9 cellular contexts compared by ENCODE assay signal in the genomic region with DNA sequence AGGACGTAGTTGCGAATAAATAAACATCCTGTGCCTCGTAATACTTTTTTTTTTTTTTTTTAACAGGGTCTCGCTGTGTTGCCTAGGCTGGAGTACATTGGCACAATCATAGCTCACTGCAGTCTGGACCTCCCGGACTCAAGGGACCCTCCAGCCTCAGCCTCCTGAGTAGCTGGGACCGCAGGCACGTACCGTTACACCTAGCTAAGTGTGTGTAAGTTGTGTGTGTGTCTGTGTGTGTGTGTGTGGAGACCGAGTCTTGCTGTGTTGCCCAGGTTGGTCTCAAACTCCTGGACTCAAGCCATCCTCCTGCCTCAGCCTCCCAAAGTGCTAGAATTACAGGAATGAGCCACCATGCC. TPM values are rescaled to one million over a fixed set of nuclear protein-coding genes. Genes with fewer than 3 reads are reported as not detected.
A peak's percentile ranks its signal among the peaks of the same experiment; 100 is the strongest.
DNase-seq lines count a peak whose midpoint lies in the region; ATAC-seq and TF ChIP-seq lines count a peak whose summit lies in the region.
"Had no signal": no experiment of that assay in that cellular context is flagged by ENCODE, and none has a peak within 500 bp of the region (broad histone marks: within the 10 kb centered on the region; RNA-seq: fewer than 3 reads in every experiment).

No MANE protein-coding gene starts in this region.

- RAD21 ChIA-PET in HCT116 (lab: Charles Lee; ENCODE audit: low non-redundant PET in 1 of 2, low total read pairs in 2 of 2, uncharacterized antibody in 2 of 2, unreplicated experiment in 2 of 2), result no interaction called here

- H3K27me3 ChIP-seq in HCT116 (ENCODE audit: insufficient read depth, low read length) (no peaks in the 10 kb centered on the region), iPS-15b (ENCODE audit: control insufficient read depth, insufficient read depth, low read length) (no peaks in the 10 kb centered on the region)

- H3K4me1 ChIP-seq in HCT116 (ENCODE audit: control insufficient read depth in 1 of 2, insufficient read depth in 2 of 2, low read length in 2 of 2) (peaks cover 10 to 14% of the 10 kb centered on the region in 2 experiments), iPS-15b (ENCODE audit: control insufficient read depth, insufficient read depth, low read length) (peaks cover 4% of the 10 kb centered on the region)

- intact Hi-C loops in HCT116 (cut with micrococcal nuclease), result no loop called here
- intact Hi-C loops in activated T-helper 2 cell treated with anti-CD3 and anti-CD28 coated beads, Interferon-gamma antibody, Interleukin-2, Interleukin-4, amounts not matched to agents 10 μg/mL and 5 μg/mL and 100 μg/mL, durations not matched to agents 14 hours and 24 hours and 36 hours (cut with micrococcal nuclease), result loop anchor here (2.0 kb wide), 1 partner anchor 65 kb away; no protein-coding TSS in a partner anchor

- H3K9ac ChIP-seq in HCT116 (ENCODE audit: low read length) (peak overlapping the region; percentile 84), iPS-15b (ENCODE audit: low read depth, low read length) (peak overlapping the region; percentile 77)

- H3K4me3 ChIP-seq in HCT116 (replicated peaks in 1 of 2; ENCODE audit: low read depth in 1 of 2, low read length in 2 of 2), result peak overlapping the region; percentile 60 to 67
- peak overlapping the region; percentile 89 for H3K4me3 ChIP-seq in iPS-15b (ENCODE audit: low read depth, low read length)

- peak overlapping the region; percentile 77 for H3K27ac Mint-ChIP-seq in activated T-helper 2 cell treated with anti-CD3 and anti-CD28 coated beads, Interferon-gamma antibody, Interleukin-2, Interleukin-4, amounts not matched to agents 10 μg/mL and 5 μg/mL and 100 μg/mL, durations not matched to agents 14 hours and 24 hours and 36 hours
- no peak overlapping the region for H3K27ac Mint-ChIP-seq in stimulated activated naive B cell treated with anti-CD40 and anti-IgM and Interleukin-4, amounts not matched to agents 10 μg/mL and 1 μg/mL and 100 μg/mL, for 72 hours

- no peak for TF ChIP-seq POLR2A in HCT116 (IDR thresholded peaks at IDR 0.05; ENCODE audit: borderline replicate concordance, extremely low read depth, insufficient read depth, insufficient read length)

- H2AFZ ChIP-seq in HCT116 (ENCODE audit: low read depth, low read length, poor library complexity, severe bottlenecking), result peak overlapping the region; percentile 91

- H3K27me3 Mint-ChIP-seq in activated T-helper 2 cell treated with anti-CD3 and anti-CD28 coated beads, Interferon-gamma antibody, Interleukin-2, Interleukin-4, amounts not matched to agents 10 μg/mL and 5 μg/mL and 100 μg/mL, durations not matched to agents 14 hours and 24 hours and 36 hours (ENCODE audit: low read depth), result peaks cover 6% of the 10 kb centered on the region
- H3K27me3 Mint-ChIP-seq in stimulated activated naive B cell treated with anti-CD40 and anti-IgM and Interleukin-4, amounts not matched to agents 10 μg/mL and 1 μg/mL and 100 μg/mL, for 72 hours, result peaks cover 1 to 2% of the 10 kb centered on the region in 2 donors

- no peak for TF ChIP-seq RAD21 in HCT116 (IDR thresholded peaks at IDR 0.05; ENCODE audit: low read depth)

- H3K36me3 ChIP-seq in HCT116 (ENCODE audit: control insufficient read depth in 1 of 2, insufficient read depth in 2 of 2, low read length in 2 of 2), result no peaks in the 10 kb centered on the region
- no peaks in the 10 kb centered on the region for H3K36me3 ChIP-seq in iPS-15b (ENCODE audit: control insufficient read depth, insufficient read depth, low read length)

- no peak for DNase-seq in HCT116 (ENCODE audit: low read depth, low spot score)
- no peak for DNase-seq in activated T-helper 2 cell treated with anti-CD3 and anti-CD28 coated beads, Interferon-gamma antibody, Interleukin-2, Interleukin-4, amounts not matched to agents 10 μg/mL and 5 μg/mL and 100 μg/mL, durations not matched to agents 14 hours and 24 hours and 36 hours (ENCODE audit: low spot score)
- no peak for DNase-seq in stimulated activated naive B cell treated with anti-CD40 and anti-IgM and Interleukin-4, amounts not matched to agents 10 μg/mL and 1 μg/mL and 100 μg/mL, for 72 hours
- no peak for DNase-seq in midbrain (lab: John Stamatoyannopoulos, UW)
- no peak for DNase-seq in NCI-H345 treated with DMSO at 0.1 percent for 48 hours (lab: John Stamatoyannopoulos, UW; ENCODE audit: unreplicated experiment)
- no peak for DNase-seq in NOMO-1 (lab: John Stamatoyannopoulos, UW; ENCODE audit: unreplicated experiment in 2 of 2)
- no peak for DNase-seq in GM03348 (ENCODE audit: low spot score)
- DNase-seq: cortex of kidney had no signal

- H3K9me3 ChIP-seq in HCT116 (ENCODE audit: control insufficient read depth in 1 of 2, insufficient read depth in 1 of 2, low read depth in 1 of 2, low read length in 2 of 2), result no peaks in the 10 kb centered on the region
- no peaks in the 10 kb centered on the region for H3K9me3 ChIP-seq in iPS-15b (ENCODE audit: control insufficient read depth, insufficient read depth, low read length)

- peaks cover 12% of the 10 kb centered on the region for H3K79me2 ChIP-seq in HCT116 (ENCODE audit: insufficient read depth, low read length)

- H3K36me3 Mint-ChIP-seq in activated T-helper 2 cell treated with anti-CD3 and anti-CD28 coated beads, Interferon-gamma antibody, Interleukin-2, Interleukin-4, amounts not matched to agents 10 μg/mL and 5 μg/mL and 100 μg/mL, durations not matched to agents 14 hours and 24 hours and 36 hours (ENCODE audit: low read depth), result peaks cover 6% of the 10 kb centered on the region
- peaks cover 0 to 2% of the 10 kb centered on the region in 2 donors for H3K36me3 Mint-ChIP-seq in stimulated activated naive B cell treated with anti-CD40 and anti-IgM and Interleukin-4, amounts not matched to agents 10 μg/mL and 1 μg/mL and 100 μg/mL, for 72 hours

- peaks cover 15% of the 10 kb centered on the region for H3K4me1 Mint-ChIP-seq in activated T-helper 2 cell treated with anti-CD3 and anti-CD28 coated beads, Interferon-gamma antibody, Interleukin-2, Interleukin-4, amounts not matched to agents 10 μg/mL and 5 μg/mL and 100 μg/mL, durations not matched to agents 14 hours and 24 hours and 36 hours (ENCODE audit: low read depth)
- peaks cover 15 to 26% of the 10 kb centered on the region in 2 donors for H3K4me1 Mint-ChIP-seq in stimulated activated naive B cell treated with anti-CD40 and anti-IgM and Interleukin-4, amounts not matched to agents 10 μg/mL and 1 μg/mL and 100 μg/mL, for 72 hours

- H3K4me2 ChIP-seq in HCT116 (ENCODE audit: low read length), result peak overlapping the region; percentile 95

- no peaks in the 10 kb centered on the region for H3K9me3 Mint-ChIP-seq in activated T-helper 2 cell treated with anti-CD3 and anti-CD28 coated beads, Interferon-gamma antibody, Interleukin-2, Interleukin-4, amounts not matched to agents 10 μg/mL and 5 μg/mL and 100 μg/mL, durations not matched to agents 14 hours and 24 hours and 36 hours
- H3K9me3 Mint-ChIP-seq in stimulated activated naive B cell treated with anti-CD40 and anti-IgM and Interleukin-4, amounts not matched to agents 10 μg/mL and 1 μg/mL and 100 μg/mL, for 72 hours, result no peaks in the 10 kb centered on the region

- POLR2A ChIA-PET in HCT116 (lab: Charles Lee), result no interaction called here

- no peak for TF ChIP-seq CTCF in HCT116 (IDR thresholded peaks at IDR 0.05 in 2 of 3, conservative IDR thresholded peaks at IDR 0.05 in 1 of 3; ENCODE audit: borderline replicate concordance in 1 of 3, insufficient read depth in 1 of 3, low read depth in 2 of 3, low read length in 2 of 3)

- H3K4me3 Mint-ChIP-seq in activated T-helper 2 cell treated with anti-CD3 and anti-CD28 coated beads, Interferon-gamma antibody, Interleukin-2, Interleukin-4, amounts not matched to agents 10 μg/mL and 5 μg/mL and 100 μg/mL, durations not matched to agents 14 hours and 24 hours and 36 hours (ENCODE audit: low read depth), result peak overlapping the region; percentile 82
- H3K4me3 Mint-ChIP-seq in stimulated activated naive B cell treated with anti-CD40 and anti-IgM and Interleukin-4, amounts not matched to agents 10 μg/mL and 1 μg/mL and 100 μg/mL, for 72 hours, result peak overlapping the region; percentile 82 to 84

- H4K20me1 ChIP-seq in HCT116 (ENCODE audit: insufficient read depth), result no peaks in the 10 kb centered on the region

- CTCF ChIA-PET in HCT116 (lab: Charles Lee), result interaction anchor here (0.7 to 1.6 kb wide), 3 partner anchors 41 to 1146 kb away, joined by 3 read pairs; no protein-coding TSS in a partner anchor

- 0 out of 2 replicates have a peak, but pooled peaks have one; percentile 5 for ATAC-seq in HCT116
- peak; percentile 17 to 21 for ATAC-seq in stimulated activated naive B cell treated with anti-CD40 and anti-IgM and Interleukin-4, amounts not matched to agents 10 μg/mL and 1 μg/mL and 100 μg/mL, for 72 hours (replicated peaks)

- TSS peak; percentile 92 for BruUV-seq in HCT116 (replicated peaks; lab: Mats Ljungman, UMichigan)

- no peaks in the 10 kb centered on the region for H3K9me2 ChIP-seq in HCT116 (ENCODE audit: insufficient read depth)

- H3K27ac ChIP-seq in HCT116 (ENCODE audit: low read depth, low read length), result peak overlapping the region; percentile 78

TF ChIP-seq in HCT116, 20 proteins besides CTCF, POLR2A, EP300 and RAD21 (continues in another document):
- TF ChIP-seq YY1 (IDR thresholded peaks at IDR 0.05; ENCODE audit: extremely low read depth, insufficient replicate concordance, low read depth, low read length) (no peak), ZFX (IDR thresholded peaks at IDR 0.05) (no peak), EZH2 (IDR thresholded peaks at IDR 0.05) (no peak), EGR1 (IDR thresholded peaks at IDR 0.05; ENCODE audit: low read depth) (no peak), FOSL1 (IDR thresholded peaks at IDR 0.05; ENCODE audit: low read depth) (no peak), ZNF274 (IDR thresholded peaks at IDR 0.05; ENCODE audit: low read depth, low read length) (no peak), ELF1 (IDR thresholded peaks at IDR 0.05; ENCODE audit: borderline replicate concordance, low read depth) (no peak)

RNA-seq across cellular contexts. Expression of a gene that starts 0.6 kb away (rescaled TPM):
- total RNA-seq in HCT116 (2021; ENCODE audit: unreplicated experiment), result 44.0 TPM
- polyA plus RNA-seq in HCT116 (2012), result 16.6 and 27.7 TPM in 2 replicates
- total RNA-seq in activated T-helper 2 cell treated with anti-CD3 and anti-CD28 coated beads, Interferon-gamma antibody, Interleukin-2, Interleukin-4, amounts not matched to agents 10 μg/mL and 5 μg/mL and 100 μg/mL, durations not matched to agents 14 hours and 24 hours and 36 hours, result 16.5 and 17.5 TPM in 2 replicates

RNA-seq across cellular contexts. Expression of a gene that starts 39.2 kb away (rescaled TPM):
- 2.6 TPM for total RNA-seq in HCT116 (2021; ENCODE audit: unreplicated experiment)
- polyA plus RNA-seq in HCT116 (2012), result 1.0 and 1.6 TPM in 2 replicates
- 0.14 and 0.30 TPM in 2 replicates for total RNA-seq in activated T-helper 2 cell treated with anti-CD3 and anti-CD28 coated beads, Interferon-gamma antibody, Interleukin-2, Interleukin-4, amounts not matched to agents 10 μg/mL and 5 μg/mL and 100 μg/mL, durations not matched to agents 14 hours and 24 hours and 36 hours

RNA-seq across cellular contexts. Expression of a gene that starts 50.3 kb away (rescaled TPM):
- 0.12 TPM for total RNA-seq in HCT116 (2021; ENCODE audit: unreplicated experiment)
- 0.09 and 0.17 TPM in 2 replicates for polyA plus RNA-seq in HCT116 (2012)
- total RNA-seq in activated T-helper 2 cell treated with anti-CD3 and anti-CD28 coated beads, Interferon-gamma antibody, Interleukin-2, Interleukin-4, amounts not matched to agents 10 μg/mL and 5 μg/mL and 100 μg/mL, durations not matched to agents 14 hours and 24 hours and 36 hours, result not detected in 2 replicates
